In the genomic region with DNA sequence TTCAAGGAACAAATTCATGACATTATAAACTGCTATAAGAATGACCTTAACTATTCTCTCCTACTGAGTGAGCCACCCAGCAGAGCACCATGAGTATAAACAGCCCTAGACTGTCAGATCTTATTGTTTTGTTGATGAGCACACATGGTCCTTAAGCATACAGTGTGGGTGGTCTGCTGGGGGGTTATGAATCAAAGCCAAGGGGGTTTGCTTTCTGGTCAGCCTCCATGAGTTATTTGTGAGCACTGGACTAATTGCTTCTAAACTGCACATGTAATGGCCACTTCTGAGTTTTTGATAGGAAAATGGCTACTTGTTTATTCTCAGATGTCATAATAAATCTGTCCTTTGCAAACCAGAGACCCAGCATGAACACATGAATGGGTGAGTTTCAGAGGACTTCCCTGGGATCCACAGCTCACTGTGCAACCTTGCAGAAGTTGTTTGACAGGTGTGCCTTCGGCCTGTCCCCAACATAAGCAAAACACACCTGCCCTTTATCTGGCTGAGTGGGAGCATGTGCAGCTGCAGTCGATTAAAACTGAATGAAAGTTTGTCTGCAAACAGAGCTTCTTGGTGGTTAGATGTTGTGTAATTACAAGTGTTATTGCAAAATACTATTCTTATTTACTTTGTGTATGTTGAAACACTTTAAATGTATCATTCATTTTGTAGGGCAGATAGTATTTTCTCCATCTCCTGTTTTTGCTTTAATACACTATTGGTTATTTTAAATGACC, we compare ENCODE assay signal across 12 cellular contexts. TPM values are rescaled to one million over a fixed set of nuclear protein-coding genes. Genes with fewer than 3 reads are reported as not detected.
DNase-seq lines count a peak whose midpoint lies in the region; ATAC-seq, FAIRE-seq and TF ChIP-seq lines count a peak whose summit lies in the region.
"Had no signal": no experiment of that assay in that cellular context is flagged by ENCODE, and none has a peak within 500 bp of the region (broad histone marks: within the 10 kb centered on the region; RNA-seq: fewer than 3 reads in every experiment).

No MANE protein-coding gene starts in this region.

- no peak overlapping the region for H2AFZ ChIP-seq in astrocyte (ENCODE audit: low read depth, low read length)

- peaks cover 14% of the 10 kb centered on the region for H3K36me3 Mint-ChIP-seq in astrocyte (ENCODE audit: low read depth, unreplicated experiment)
- H3K36me3 Mint-ChIP-seq: naive B cell had no signal

- peaks cover 52% of the 10 kb centered on the region for H3K4me1 Mint-ChIP-seq in astrocyte (ENCODE audit: low read depth, unreplicated experiment)
- H3K4me1 Mint-ChIP-seq: naive B cell had no signal

- no peak for ATAC-seq in HG03354 (IDR thresholded peaks at IDR 0.05; ENCODE audit: poor library complexity, severe bottlenecking, unreplicated experiment)

- no peaks in the 10 kb centered on the region for H3K36me3 ChIP-seq in astrocyte (ENCODE audit: insufficient read depth, low read length)
- no peaks in the 10 kb centered on the region for H3K36me3 ChIP-seq in muscle layer of colon (ENCODE audit: insufficient read depth, low read length)

- H3K4me3 ChIP-seq in astrocyte (ENCODE audit: insufficient read depth, low read depth, low read length) = no peak overlapping the region
- peak overlapping the region in 1 of 2 donors; percentile 5 for H3K4me3 ChIP-seq in muscle layer of colon (ENCODE audit: low read depth in 1 of 2, low read length in 2 of 2)

- H3K9ac ChIP-seq in astrocyte (ENCODE audit: low read length) (no peak overlapping the region), muscle layer of colon (ENCODE audit: low read length) (no peak overlapping the region)

- FAIRE-seq in astrocyte (lab: Jason Lieb, UNC) (no peak), GM12892 (lab: Jason Lieb, UNC) (no peak)

- peak; percentile 55 for DNase-seq in DMS153 treated with DMSO at 0.1 percent for 48 hours (lab: John Stamatoyannopoulos, UW; ENCODE audit: unreplicated experiment)
- DNase-seq in NCI-H128 (lab: John Stamatoyannopoulos, UW; ENCODE audit: unreplicated experiment) = peak; percentile 32
- DNase-seq in astrocyte (ENCODE audit: low read depth) = no peak
- no peak for DNase-seq in Ammon's horn (ENCODE audit: low spot score)
- DNase-seq in GM12892 (ENCODE audit: insufficient read length) = no peak
- DNase-seq in activated gamma-delta T cell (lab: John Stamatoyannopoulos, UW) = no peak
- DNase-seq: activated CD4-positive, alpha-beta T cell treated with anti-CD3 and anti-CD28 coated beads, Interleukin-2, amount 50 U/mL, for 4 hours; DND-41; KG1; naive B cell had no signal

- H3K79me2 ChIP-seq in astrocyte (ENCODE audit: insufficient read depth, low read length) = peaks cover 3% of the 10 kb centered on the region

- no peak overlapping the region for H3K4me2 ChIP-seq in astrocyte (ENCODE audit: low read length)

- no peaks in the 10 kb centered on the region for H3K27me3 Mint-ChIP-seq in astrocyte (ENCODE audit: low read depth, unreplicated experiment)

- H3K9me3 ChIP-seq in astrocyte (ENCODE audit: insufficient read depth, low read depth, low read length) = no peaks in the 10 kb centered on the region
- H3K9me3 ChIP-seq in muscle layer of colon (ENCODE audit: low read length) = no peaks in the 10 kb centered on the region

- no peaks in the 10 kb centered on the region for H3K9me3 Mint-ChIP-seq in astrocyte (ENCODE audit: unreplicated experiment)

- H3K27me3 ChIP-seq in astrocyte (ENCODE audit: insufficient read depth, low read length) (no peaks in the 10 kb centered on the region), muscle layer of colon (ENCODE audit: control insufficient read depth in 1 of 2, insufficient read depth in 2 of 2, low read length in 2 of 2) (no peaks in the 10 kb centered on the region)

- TF ChIP-seq POLR2A in GM12892 (IDR thresholded peaks at IDR 0.05; ENCODE audit: low read depth, low read length) = no peak

- no peak overlapping the region for H3K4me3 Mint-ChIP-seq in astrocyte (ENCODE audit: unreplicated experiment)
- H3K4me3 Mint-ChIP-seq: naive B cell had no signal

- H3K27ac ChIP-seq in astrocyte (ENCODE audit: low read depth, low read length) = no peak overlapping the region
- peak overlapping the region; percentile 91 for H3K27ac ChIP-seq in muscle layer of colon (ENCODE audit: low read depth, low read length)

- TF ChIP-seq CTCF in astrocyte (IDR thresholded peaks at IDR 0.05; ENCODE audit: insufficient read depth, low read depth, low read length) = no peak

- no peaks in the 10 kb centered on the region for H4K20me1 ChIP-seq in astrocyte (ENCODE audit: insufficient read depth, low read length)

- H3K27ac Mint-ChIP-seq in astrocyte (ENCODE audit: unreplicated experiment) = peak overlapping the region; percentile 13

- peaks cover 14% of the 10 kb centered on the region for H3K4me1 ChIP-seq in astrocyte (ENCODE audit: insufficient read depth, low read length)
- peaks cover 97% of the 10 kb centered on the region for H3K4me1 ChIP-seq in muscle layer of colon (ENCODE audit: insufficient read depth, low read length)

RNA-seq across cellular contexts. Expression of gene MAMDC2, which starts 35.9 kb away (rescaled TPM):
- total RNA-seq in astrocyte = 135 and 211 TPM in 2 replicates
- polyA plus RNA-seq in GM12892 (2012; ENCODE audit: missing spikeins) = not detected

Comparison
In these comparisons a context has a peak if more than half of its experiments do, and no peak if none do; other contexts are left out.
1. DNase-seq: peak in DMS153 treated with DMSO at 0.1 percent for 48 hours (single experiment) and NCI-H128 (single experiment); none in astrocyte (single experiment), Ammon's horn (single experiment), GM12892 (single experiment) and activated gamma-delta T cell (single experiment).